Comparison of ENCODE assay signal across 9 cellular contexts in genomic region chr20:32893878-32894483, GRCh38. TPM values are rescaled to one million over a fixed set of nuclear protein-coding genes. Genes with fewer than 3 reads are reported as not detected.
DNase-seq lines count a peak whose midpoint lies in the region; ATAC-seq and TF ChIP-seq lines count a peak whose summit lies in the region.
"Had no signal": no experiment of that assay in that cellular context is flagged by ENCODE, and none has a peak within 500 bp of the region (broad histone marks: within the 10 kb centered on the region; RNA-seq: fewer than 3 reads in every experiment).

No MANE protein-coding gene starts in this region.

- H3K9me3 ChIP-seq in SK-N-SH (no peaks in the 10 kb centered on the region), hepatocyte (ENCODE audit: low read depth) (no peaks in the 10 kb centered on the region), gastrocnemius medialis (no peaks in the 10 kb centered on the region)

- H3K36me3 ChIP-seq in SK-N-SH (replicated peaks in 1 of 2; ENCODE audit: control insufficient read depth in 1 of 2, insufficient read depth in 2 of 2, low read length in 1 of 2) (no peaks in the 10 kb centered on the region), hepatocyte (replicated peaks; ENCODE audit: insufficient read depth, low read depth) (no peaks in the 10 kb centered on the region), gastrocnemius medialis (no peaks in the 10 kb centered on the region)

- TF ChIP-seq POLR2A in gastrocnemius medialis (IDR thresholded peaks at IDR 0.05): no peak

- ATAC-seq in GM21619 (IDR thresholded peaks at IDR 0.05; ENCODE audit: unreplicated experiment): no peak
- no peak for ATAC-seq in GM21367 (IDR thresholded peaks at IDR 0.05; ENCODE audit: unreplicated experiment)
- no peak for ATAC-seq in HG03175 (IDR thresholded peaks at IDR 0.05; ENCODE audit: unreplicated experiment)
- no peak for ATAC-seq in gastrocnemius medialis

- POLR2A ChIA-PET in SK-N-SH (lab: Yijun Ruan, JAX): no interaction called here

- intact Hi-C loops in gastrocnemius medialis (cut with DNase I; ENCODE audit: low total_unique reads): no loop called here

- no peaks in the 10 kb centered on the region for H3F3A ChIP-seq in SK-N-SH (replicated peaks; ENCODE audit: insufficient read depth)

- WGBS in SK-N-SH (ENCODE audit: low lambda C conversion rate): 54% methylated on average over 6 of the region's 10 CpGs
- WGBS in hepatocyte (ENCODE audit: low lambda C conversion rate, missing lambda C conversion rate): 77% methylated on average over 10 of the region's 10 CpGs

- H3K4me2 ChIP-seq in SK-N-SH (no peak overlapping the region), hepatocyte (no peak overlapping the region)

- in situ Hi-C loops in gastrocnemius medialis (cut with MboI; ENCODE audit: low sequenced_read_pairs in 4 of 4): no loop called here

- no peaks in the 10 kb centered on the region for H3K79me2 ChIP-seq in SK-N-SH (ENCODE audit: insufficient read depth)
- H3K79me2 ChIP-seq in hepatocyte: no peaks in the 10 kb centered on the region

- TF ChIP-seq CTCF in GM12864 (IDR thresholded peaks at IDR 0.05; ENCODE audit: low read depth, low read length, missing control alignments) (peak; percentile 65), SK-N-SH (IDR thresholded peaks at IDR 0.05) (peak; percentile 51), hepatocyte (IDR thresholded peaks at IDR 0.05; ENCODE audit: poor library complexity) (peak; percentile 23), gastrocnemius medialis (IDR thresholded peaks at IDR 0.05 in 4 of 5, conservative IDR thresholded peaks at IDR 0.05 in 1 of 5) (no peak)

- DNase-seq in AG20443 (ENCODE audit: low spot score): peak; percentile 43
- no peak for DNase-seq in GM12864 (ENCODE audit: low read depth)
- peak; percentile 50 for DNase-seq in SK-N-SH
- no peak for DNase-seq in hepatocyte (ENCODE audit: low spot score)
- DNase-seq in gastrocnemius medialis: no peak
- DNase-seq: immature natural killer cell had no signal

- H3K4me3 ChIP-seq in GM12864 (ENCODE audit: low read depth, low read length) (no peak overlapping the region), SK-N-SH (ENCODE audit: low read depth in 2 of 2, low read length in 1 of 2) (no peak overlapping the region; a peak in 1 of 4 replicates), hepatocyte (no peak overlapping the region), gastrocnemius medialis (no peak overlapping the region)

- H4K20me1 ChIP-seq in SK-N-SH (ENCODE audit: insufficient read depth) (no peaks in the 10 kb centered on the region), hepatocyte (ENCODE audit: insufficient read depth, poor library complexity, severe bottlenecking) (no peaks in the 10 kb centered on the region)

- TF ChIP-seq RAD21 in SK-N-SH (IDR thresholded peaks at IDR 0.05; ENCODE audit: low read length): peak; percentile 26; the same call in 1 of the 2 replicates

- CTCF ChIA-PET in SK-N-SH (lab: Yijun Ruan, JAX): interaction anchor here (0.8 to 1.2 kb wide), 3 partner anchors 8 to 410 kb away, joined by 3 to 4 read pairs (median 3); no protein-coding TSS in a partner anchor

- H3K27ac ChIP-seq in SK-N-SH (ENCODE audit: low read depth in 2 of 2, low read length in 1 of 2) (no peak overlapping the region), hepatocyte (no peak overlapping the region), gastrocnemius medialis (no peak overlapping the region)

- H3K9me2 ChIP-seq in SK-N-SH (no peaks in the 10 kb centered on the region), hepatocyte (replicated peaks; ENCODE audit: insufficient read depth) (no peaks in the 10 kb centered on the region)

- H3K9ac ChIP-seq in SK-N-SH: no peak overlapping the region

- no peak for TF ChIP-seq EP300 in SK-N-SH (IDR thresholded peaks at IDR 0.05; ENCODE audit: borderline replicate concordance in 1 of 2, low read depth in 1 of 2, low read length in 1 of 2)

- H3K4me1 ChIP-seq in SK-N-SH (ENCODE audit: control insufficient read depth in 1 of 2, insufficient read depth in 2 of 2, low read depth in 1 of 2, low read length in 1 of 2): no peaks in the 10 kb centered on the region
- no peaks in the 10 kb centered on the region for H3K4me1 ChIP-seq in hepatocyte (ENCODE audit: insufficient read depth)
- H3K4me1 ChIP-seq in gastrocnemius medialis: no peaks in the 10 kb centered on the region

- H3K27me3 ChIP-seq in SK-N-SH (ENCODE audit: insufficient read depth) (no peaks in the 10 kb centered on the region), hepatocyte (no peaks in the 10 kb centered on the region), gastrocnemius medialis (no peaks in the 10 kb centered on the region)

- H2AFZ ChIP-seq in SK-N-SH (ENCODE audit: low read depth): no peak overlapping the region
- H2AFZ ChIP-seq in hepatocyte: no peak overlapping the region

TF ChIP-seq in SK-N-SH, 30 proteins besides CTCF, POLR2A, EP300 and RAD21:
- TF ChIP-seq USF2 (IDR thresholded peaks at IDR 0.05; ENCODE audit: borderline replicate concordance, low read depth, low read length) (no peak), SMC3 (IDR thresholded peaks at IDR 0.05; ENCODE audit: low read depth, low read length) (peak; percentile 30)

RNA-seq across cellular contexts. Expression of gene EFCAB8, which starts 35.3 kb away (rescaled TPM):
- not detected in 2 replicates for polyA plus RNA-seq in SK-N-SH (2012; rRNA removed)
- polyA plus RNA-seq in SK-N-SH (2012; cell fraction: cytosol; rRNA removed): not detected in 2 replicates
- polyA plus RNA-seq in SK-N-SH (2012; cell fraction: nucleus; rRNA removed): 0.08 and 0.09 TPM in 2 replicates
- total RNA-seq in hepatocyte: 0.53 TPM in 1 of 2 replicates, not detected in the other
- polyA plus RNA-seq in hepatocyte: not detected in 2 replicates
- not detected for total RNA-seq in gastrocnemius medialis

Comparison
In these comparisons a context has a peak if more than half of its experiments do, and no peak if none do; other contexts are left out.
1. DNase-seq: peak in AG20443 (single experiment) and SK-N-SH (single experiment); none in GM12864 (single experiment), hepatocyte (single experiment) and gastrocnemius medialis (0 of 2).
2. CTCF ChIP-seq: peak in GM12864 (single experiment), SK-N-SH (single experiment) and hepatocyte (single experiment); none in gastrocnemius medialis (0 of 5).